11 cellular contexts compared by ENCODE assay signal in genomic region chr14:50792058-50792477, GRCh38. TPM values are rescaled to one million over a fixed set of nuclear protein-coding genes. Genes with fewer than 3 reads are reported as not detected.
DNase-seq lines count a peak whose midpoint lies in the region; ATAC-seq and TF ChIP-seq lines count a peak whose summit lies in the region.
"Had no signal": no experiment of that assay in that cellular context is flagged by ENCODE, and none has a peak within 500 bp of the region (broad histone marks: within the 10 kb centered on the region; RNA-seq: fewer than 3 reads in every experiment).

No MANE protein-coding gene starts in this region.

- no peaks in the 10 kb centered on the region for H3K27me3 Mint-ChIP-seq in activated naive CD8-positive, alpha-beta T cell treated with anti-CD3 and anti-CD28 coated beads for 36 hours
- H3K27me3 Mint-ChIP-seq in nephron progenitor cell (ENCODE audit: low read depth, poor library complexity): no peaks in the 10 kb centered on the region

- peaks cover 75% of the 10 kb centered on the region for H3K4me1 Mint-ChIP-seq in activated naive CD8-positive, alpha-beta T cell treated with anti-CD3 and anti-CD28 coated beads for 36 hours
- peaks cover 61% of the 10 kb centered on the region for H3K4me1 Mint-ChIP-seq in nephron progenitor cell

- TF ChIP-seq CTCF in GM12865 (IDR thresholded peaks at IDR 0.05; ENCODE audit: insufficient read depth, low read depth, low read length, missing control alignments): no peak
- TF ChIP-seq CTCF in nephron progenitor cell (IDR thresholded peaks at IDR 0.05): no peak
- no peak for TF ChIP-seq CTCF in foreskin fibroblast (IDR thresholded peaks at IDR 0.05; ENCODE audit: low read depth, low read length)
- no peak for TF ChIP-seq CTCF in lower lobe of right lung (IDR thresholded peaks at IDR 0.05)

- no peak for ATAC-seq in lower lobe of right lung

- peak overlapping the region; percentile 48 for H3K4me3 ChIP-seq in GM12865 (ENCODE audit: low read depth, low read length)
- H3K4me3 ChIP-seq in foreskin fibroblast (ENCODE audit: low read depth in 1 of 2, low read length in 2 of 2): no peak overlapping the region
- no peak overlapping the region for H3K4me3 ChIP-seq in lower lobe of right lung
- H3K4me3 ChIP-seq: esophagus muscularis mucosa had no signal

- H3K9me3 Mint-ChIP-seq in activated naive CD8-positive, alpha-beta T cell treated with anti-CD3 and anti-CD28 coated beads for 36 hours: no peaks in the 10 kb centered on the region
- no peaks in the 10 kb centered on the region for H3K9me3 Mint-ChIP-seq in nephron progenitor cell
- H3K9me3 Mint-ChIP-seq: neural crest cell had no signal

- H3K27ac Mint-ChIP-seq in activated naive CD8-positive, alpha-beta T cell treated with anti-CD3 and anti-CD28 coated beads for 36 hours: peak overlapping the region; percentile 87
- peak overlapping the region; percentile 52 for H3K27ac Mint-ChIP-seq in nephron progenitor cell

- H3K4me1 ChIP-seq in lower lobe of right lung: no peaks in the 10 kb centered on the region

- DNase-seq in GM12865 (ENCODE audit: low read depth) (peak; percentile 71), MV-4-11 (lab: John Stamatoyannopoulos, UW) (peak; percentile 56), nephron progenitor cell (no peak), foreskin fibroblast (no peak), NCI-H345 (lab: John Stamatoyannopoulos, UW) (no peak), lower lobe of right lung (no peak)
- DNase-seq in activated naive CD8-positive, alpha-beta T cell treated with anti-CD3 and anti-CD28 coated beads for 36 hours: no peak
- DNase-seq: NCI-H1105, NCI-H526 had no signal

- H3K27me3 ChIP-seq in lower lobe of right lung (ENCODE audit: low read depth): no peaks in the 10 kb centered on the region
- H3K27me3 ChIP-seq: esophagus muscularis mucosa had no signal

- H3K4me3 Mint-ChIP-seq in activated naive CD8-positive, alpha-beta T cell treated with anti-CD3 and anti-CD28 coated beads for 36 hours: peak overlapping the region; percentile 69
- peak overlapping the region; percentile 12 for H3K4me3 Mint-ChIP-seq in nephron progenitor cell
- H3K4me3 Mint-ChIP-seq: neural crest cell had no signal

- intact Hi-C loops in lower lobe of right lung (cut with DNase I): no loop called here

- no peaks in the 10 kb centered on the region for H3K9me3 ChIP-seq in lower lobe of right lung
- H3K9me3 ChIP-seq: esophagus muscularis mucosa had no signal

- H3K27ac ChIP-seq in lower lobe of right lung: no peak overlapping the region
- H3K27ac ChIP-seq: esophagus muscularis mucosa had no signal

- H3K36me3 ChIP-seq in lower lobe of right lung: peaks cover 37% of the 10 kb centered on the region

- H3K36me3 Mint-ChIP-seq in activated naive CD8-positive, alpha-beta T cell treated with anti-CD3 and anti-CD28 coated beads for 36 hours: peaks cover 44% of the 10 kb centered on the region
- peaks cover 49% of the 10 kb centered on the region for H3K36me3 Mint-ChIP-seq in nephron progenitor cell (ENCODE audit: low read depth)

RNA-seq across cellular contexts. Expression of gene NIN, which starts 38.9 kb away (rescaled TPM):
- 10 to 100 TPM; 66.6 to 67.9 TPM for total RNA-seq in activated naive CD8-positive, alpha-beta T cell treated with anti-CD3 and anti-CD28 coated beads for 36 hours
- 45.9 TPM for total RNA-seq in lower lobe of right lung

Comparison
In these comparisons a context has a peak if more than half of its experiments do, and no peak if none do; other contexts are left out.
1. DNase-seq: peak in GM12865 (single experiment) and MV-4-11 (single experiment); none in activated naive CD8-positive, alpha-beta T cell treated with anti-CD3 and anti-CD28 coated beads for 36 hours (single experiment), nephron progenitor cell (single experiment), foreskin fibroblast (0 of 2), NCI-H345 (single experiment) and lower lobe of right lung (single experiment).